Comparison of ENCODE assay signal across 9 cellular contexts in genomic region chr3:127790580-127791183, GRCh38. TPM values are rescaled to one million over a fixed set of nuclear protein-coding genes. Genes with fewer than 3 reads are reported as not detected.
DNase-seq lines count a peak whose midpoint lies in the region; ATAC-seq and TF ChIP-seq lines count a peak whose summit lies in the region.
"Had no signal": no experiment of that assay in that cellular context is flagged by ENCODE, and none has a peak within 500 bp of the region (broad histone marks: within the 10 kb centered on the region; RNA-seq: fewer than 3 reads in every experiment).

No MANE protein-coding gene starts in this region.

- H3K4me1 ChIP-seq in right atrium auricular region = peaks cover 0 to 67% of the 10 kb centered on the region in 2 donors
- H3K4me1 ChIP-seq in SJCRH30 = peaks cover 22% of the 10 kb centered on the region
- H3K4me1 ChIP-seq in mucosa of rectum (ENCODE audit: control insufficient read depth in 2 of 2, insufficient read depth in 2 of 2, low read length in 2 of 2) = peaks cover 27 to 28% of the 10 kb centered on the region in 2 donors
- H3K4me1 ChIP-seq in vagina = peaks cover 62% of the 10 kb centered on the region

- TF ChIP-seq CTCF in right atrium auricular region (IDR thresholded peaks at IDR 0.05) (no peak), vagina (IDR thresholded peaks at IDR 0.05) (no peak)

- H3K36me3 ChIP-seq in right atrium auricular region (no peaks in the 10 kb centered on the region), SJCRH30 (peaks cover 6% of the 10 kb centered on the region), mucosa of rectum (ENCODE audit: control insufficient read depth in 2 of 2, insufficient read depth in 2 of 2, low read length in 2 of 2) (peaks cover 5 to 10% of the 10 kb centered on the region in 2 donors), vagina (no peaks in the 10 kb centered on the region)

- ATAC-seq in HG03025 (IDR thresholded peaks at IDR 0.05; ENCODE audit: low FRiP score, unreplicated experiment) = no peak

- DNase-seq in cardiac septum (ENCODE audit: low spot score) = peak; percentile 73
- no peak for DNase-seq in right atrium auricular region (ENCODE audit: low spot score)
- DNase-seq in SJCRH30 = peak in 1 of 2 experiments; percentile 31
- no peak for DNase-seq in vagina (ENCODE audit: extremely low spot score in 2 of 2)
- DNase-seq in stimulated activated naive CD4-positive, alpha-beta T cell (lab: John Stamatoyannopoulos, UW) = no peak
- DNase-seq in HuH-7 (ENCODE audit: low spot score) = no peak
- DNase-seq: stimulated activated CD4-positive, alpha-beta T cell treated with anti-CD3 and anti-CD28 coated beads, Interleukin-2, amount 100 ng/mL, for 48 hours had no signal

- no peak overlapping the region for H3K4me3 ChIP-seq in right atrium auricular region
- no peak overlapping the region for H3K4me3 ChIP-seq in SJCRH30
- H3K4me3 ChIP-seq in mucosa of rectum (ENCODE audit: low read length in 2 of 2) = no peak overlapping the region
- H3K4me3 ChIP-seq in vagina = no peak overlapping the region

- TF ChIP-seq POLR2A in vagina (IDR thresholded peaks at IDR 0.05) = no peak

- H3K9me3 ChIP-seq in right atrium auricular region (no peaks in the 10 kb centered on the region), SJCRH30 (replicated peaks) (no peaks in the 10 kb centered on the region), mucosa of rectum (ENCODE audit: control insufficient read depth in 2 of 2, low read length in 2 of 2) (no peaks in the 10 kb centered on the region), vagina (no peaks in the 10 kb centered on the region)

- H3K27ac ChIP-seq in right atrium auricular region = peak overlapping the region in 1 of 2 donors; percentile 38
- H3K27ac ChIP-seq in SJCRH30 = peak overlapping the region; percentile 28
- peak overlapping the region; percentile 61 to 69 for H3K27ac ChIP-seq in mucosa of rectum (ENCODE audit: low read depth in 2 of 2, low read length in 2 of 2)
- peak overlapping the region; percentile 65 for H3K27ac ChIP-seq in vagina

- intact Hi-C loops in cardiac septum (cut with DNase I) = no loop called here
- intact Hi-C loops in vagina (cut with DNase I) = no loop called here

- H3K27me3 ChIP-seq in right atrium auricular region (no peaks in the 10 kb centered on the region), SJCRH30 (no peaks in the 10 kb centered on the region), mucosa of rectum (ENCODE audit: control insufficient read depth in 2 of 2, insufficient read depth in 2 of 2, low read length in 2 of 2) (no peaks in the 10 kb centered on the region), vagina (no peaks in the 10 kb centered on the region)

- H3K9ac ChIP-seq in mucosa of rectum (ENCODE audit: low read depth in 1 of 2, low read length in 2 of 2) = peak overlapping the region in 1 of 2 donors; percentile 32

RNA-seq across cellular contexts. Expression of gene MGLL, which starts 31.6 kb away (rescaled TPM):
- total RNA-seq in cardiac septum (45.7 TPM), right atrium auricular region (10 to 100 TPM; 36.3 to 46.4 TPM), vagina (35.6 TPM)
- 32.6 and 41.7 TPM in 2 replicates for total RNA-seq in SJCRH30 (2014; rRNA removed; shearing (Covaris generic))
